10 cellular contexts compared by ENCODE assay signal in the genomic region with DNA sequence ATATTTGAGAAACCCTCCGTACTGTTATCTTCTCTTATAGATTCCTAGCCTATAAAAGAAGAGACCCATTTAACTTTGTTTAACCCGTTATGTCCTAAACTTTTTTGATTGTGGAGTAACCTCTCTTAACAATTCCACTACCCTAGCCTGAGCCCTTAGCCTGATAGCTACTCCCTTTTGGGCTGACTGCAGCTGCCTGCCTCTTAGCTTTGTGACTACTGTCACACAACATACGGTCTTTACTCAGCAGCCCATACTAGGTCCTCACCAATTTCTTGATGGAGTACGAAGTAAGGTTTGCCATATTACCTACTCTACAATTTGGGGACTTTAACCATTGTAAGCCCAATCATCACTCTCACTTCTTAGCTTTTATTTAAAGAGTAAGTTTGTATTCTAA.
DNase-seq lines count a peak whose midpoint lies in the region; ATAC-seq, FAIRE-seq and TF ChIP-seq lines count a peak whose summit lies in the region.
"Had no signal": no experiment of that assay in that cellular context is flagged by ENCODE, and none has a peak within 500 bp of the region (broad histone marks: within the 10 kb centered on the region; RNA-seq: fewer than 3 reads in every experiment).

No MANE protein-coding gene starts in this region.

- H3K4me2 ChIP-seq in K562 (ENCODE audit: insufficient read depth, low read length) (no peak overlapping the region), mammary epithelial cell (ENCODE audit: insufficient read depth, low read depth, low read length) (no peak overlapping the region)

- dilution Hi-C loops in mammary epithelial cell (cut with HindIII; ENCODE audit: low sequenced_read_pairs), result no loop called here

- CTCF ChIA-PET in K562 (lab: Yijun Ruan, JAX; ENCODE audit: low intra/inter-chr PET ratio), result no interaction called here
- CTCF ChIA-PET in mammary epithelial cell (lab: Charles Lee; ENCODE audit: low non-redundant PET), result no interaction called here

- no peak overlapping the region for H3K9ac ChIP-seq in K562 (ENCODE audit: insufficient read depth in 1 of 2, low read depth in 2 of 2, low read length in 2 of 2)
- no peak overlapping the region for H3K9ac ChIP-seq in mammary epithelial cell (ENCODE audit: insufficient read depth, low read length)

- H3K36me3 ChIP-seq in K562 (ENCODE audit: control insufficient read depth, insufficient read depth, low read length), result no peaks in the 10 kb centered on the region
- no peaks in the 10 kb centered on the region for H3K36me3 ChIP-seq in mammary epithelial cell (ENCODE audit: insufficient read depth, low read length)
- H3K36me3 ChIP-seq: gastrocnemius medialis had no signal

- no peak for TF ChIP-seq CTCF in K562 (IDR thresholded peaks at IDR 0.05 in 2 of 3, conservative IDR thresholded peaks at IDR 0.05 in 1 of 3; ENCODE audit: insufficient read depth in 2 of 3, low read depth in 1 of 3, low read length in 3 of 3)
- TF ChIP-seq CTCF in mammary epithelial cell (conservative IDR thresholded peaks at IDR 0.05 in 1 of 2, IDR thresholded peaks at IDR 0.05 in 1 of 2; ENCODE audit: extremely low read depth in 1 of 2, insufficient read depth in 1 of 2, low read depth in 1 of 2, low read length in 2 of 2), result no peak

- no peaks in the 10 kb centered on the region for H3K9me1 ChIP-seq in K562 (ENCODE audit: control insufficient read depth, insufficient read depth, low read length)

- peak; percentile 51 for ATAC-seq in GM18498 (IDR thresholded peaks at IDR 0.05; ENCODE audit: unreplicated experiment)
- peak; percentile 32 for ATAC-seq in GM21447 (IDR thresholded peaks at IDR 0.05; ENCODE audit: unreplicated experiment)
- ATAC-seq in HG03280 (IDR thresholded peaks at IDR 0.05; ENCODE audit: unreplicated experiment), result peak; percentile 34
- ATAC-seq in K562, result peak; percentile 40; the same call in 1 of the 3 replicates
- ATAC-seq: gastrocnemius medialis had no signal

- FAIRE-seq in K562 (lab: Jason Lieb, UNC), result no peak
- no peak for FAIRE-seq in RCC 7860 (lab: Jason Lieb, UNC)

- no peak for TF ChIP-seq POLR2A in K562 (conservative IDR thresholded peaks at IDR 0.05)

- in situ Hi-C loops in K562 (cut with MboI), result no loop called here
- in situ Hi-C loops in mammary epithelial cell (cut with MboI; ENCODE audit: low sequenced_read_pairs in 2 of 2), result no loop called here

- DNase-seq in K562 (ENCODE audit: extremely low read depth in 1 of 4, low spot score in 3 of 4) (no peak), NCI-H774 (lab: John Stamatoyannopoulos, UW) (no peak), RCC 7860 (ENCODE audit: low spot score) (no peak), mammary epithelial cell (no peak), mucosa of gallbladder (ENCODE audit: low spot score) (no peak)
- DNase-seq: gastrocnemius medialis, T-helper 9 cell had no signal

- H3K4me1 ChIP-seq in K562 (replicated peaks in 1 of 2; ENCODE audit: control insufficient read depth in 2 of 2, insufficient read depth in 2 of 2, low read length in 2 of 2), result no peaks in the 10 kb centered on the region
- no peaks in the 10 kb centered on the region for H3K4me1 ChIP-seq in mammary epithelial cell (ENCODE audit: insufficient read depth, low read length)
- H3K4me1 ChIP-seq: gastrocnemius medialis had no signal

- H3K79me2 ChIP-seq in K562 (ENCODE audit: control insufficient read depth, insufficient read depth, low read length) (no peaks in the 10 kb centered on the region), mammary epithelial cell (ENCODE audit: insufficient read depth, low read length) (no peaks in the 10 kb centered on the region)

- no TSS peak for BruUV-seq in K562 (replicated peaks; lab: Mats Ljungman, UMichigan)
- BruUV-seq in mammary epithelial cell (replicated peaks; lab: Mats Ljungman, UMichigan), result no TSS peak

- H3K9me3 ChIP-seq in K562 (replicated peaks; ENCODE audit: control insufficient read depth, insufficient read depth, low read depth, low read length) (no peaks in the 10 kb centered on the region; the same call in 1 of the 2 replicates), mammary epithelial cell (replicated peaks; ENCODE audit: insufficient read depth, low read length) (peaks cover 8% of the 10 kb centered on the region)
- H3K9me3 ChIP-seq: gastrocnemius medialis had no signal

- WGBS in K562 (ENCODE audit: insufficient coverage, low coverage, missing lambda C conversion rate), result 3% methylated on average over 4 of the region's 4 CpGs
- WGBS in mammary epithelial cell (ENCODE audit: low coverage, missing lambda C conversion rate), result 82% methylated on average over 4 of the region's 4 CpGs

- peaks cover 0 to 3% of the 10 kb centered on the region in 2 experiments; a peak in 1 of 5 replicates for H3K27me3 ChIP-seq in K562 (ENCODE audit: control insufficient read depth in 2 of 2, insufficient read depth in 2 of 2, low read length in 2 of 2)
- H3K27me3 ChIP-seq in mammary epithelial cell (ENCODE audit: insufficient read depth, low read length), result no peaks in the 10 kb centered on the region
- H3K27me3 ChIP-seq: gastrocnemius medialis had no signal

- intact Hi-C loops in K562 (cut with micrococcal nuclease) (no loop called here), mammary epithelial cell (cut with micrococcal nuclease) (no loop called here)

- H4K20me1 ChIP-seq in K562 (replicated peaks; ENCODE audit: control insufficient read depth, insufficient read depth, low read length) (no peaks in the 10 kb centered on the region), mammary epithelial cell (ENCODE audit: insufficient read depth, low read length) (no peaks in the 10 kb centered on the region)

- H2AFZ ChIP-seq in K562 (ENCODE audit: low read depth, low read length) (peak overlapping the region; percentile 18), mammary epithelial cell (ENCODE audit: low read depth, low read length) (no peak overlapping the region)

- no peak overlapping the region for H3K4me3 ChIP-seq in K562
- H3K4me3 ChIP-seq in mammary epithelial cell (replicated peaks in 1 of 3; ENCODE audit: insufficient read depth in 1 of 3, low read depth in 2 of 3, low read length in 3 of 3), result no peak overlapping the region
- H3K4me3 ChIP-seq: gastrocnemius medialis had no signal

- H3K27ac ChIP-seq in K562 (ENCODE audit: extremely low read depth, low read depth, low read length) (no peak overlapping the region), mammary epithelial cell (ENCODE audit: insufficient read depth, low read depth, low read length) (no peak overlapping the region)
- H3K27ac ChIP-seq: gastrocnemius medialis had no signal

- no peak for TF ChIP-seq EP300 in K562 (IDR thresholded peaks at IDR 0.05; ENCODE audit: low read length)

- POLR2A ChIA-PET in K562 (lab: Yijun Ruan, JAX), result interaction anchor here (0.5 to 2.2 kb wide), 3 partner anchors 8 to 185 kb away, joined by 4 to 7 read pairs (median 5); no protein-coding TSS in a partner anchor

- no peak for TF ChIP-seq RAD21 in K562 (CRISPR knock-in tag; conservative IDR thresholded peaks at IDR 0.05 in 1 of 2, IDR thresholded peaks at IDR 0.05 in 1 of 2)

TF ChIP-seq in K562, 482 proteins besides CTCF, POLR2A, EP300 and RAD21 (continues in another document):
- TF ChIP-seq, protein P1, sequence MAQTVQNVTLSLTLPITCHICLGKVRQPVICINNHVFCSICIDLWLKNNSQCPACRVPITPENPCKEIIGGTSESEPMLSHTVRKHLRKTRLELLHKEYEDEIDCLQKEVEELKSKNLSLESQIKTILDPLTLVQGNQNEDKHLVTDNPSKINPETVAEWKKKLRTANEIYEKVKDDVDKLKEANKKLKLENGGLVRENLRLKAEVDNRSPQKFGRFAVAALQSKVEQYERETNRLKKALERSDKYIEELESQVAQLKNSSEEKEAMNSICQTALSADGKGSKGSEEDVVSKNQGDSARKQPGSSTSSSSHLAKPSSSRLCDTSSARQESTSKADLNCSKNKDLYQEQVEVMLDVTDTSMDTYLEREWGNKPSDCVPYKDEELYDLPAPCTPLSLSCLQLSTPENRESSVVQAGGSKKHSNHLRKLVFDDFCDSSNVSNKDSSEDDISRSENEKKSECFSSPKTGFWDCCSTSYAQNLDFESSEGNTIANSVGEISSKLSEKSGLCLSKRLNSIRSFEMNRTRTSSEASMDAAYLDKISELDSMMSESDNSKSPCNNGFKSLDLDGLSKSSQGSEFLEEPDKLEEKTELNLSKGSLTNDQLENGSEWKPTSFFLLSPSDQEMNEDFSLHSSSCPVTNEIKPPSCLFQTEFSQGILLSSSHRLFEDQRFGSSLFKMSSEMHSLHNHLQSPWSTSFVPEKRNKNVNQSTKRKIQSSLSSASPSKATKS (CRISPR knock-in tag; IDR thresholded peaks at IDR 0.05), result no peak
- TF ChIP-seq ZNF24 (IDR thresholded peaks at IDR 0.05) (no peak), MEF2D (tag; conservative IDR thresholded peaks at IDR 0.05; ENCODE audit: low read depth) (no peak), ARID2 (IDR thresholded peaks at IDR 0.05) (no peak), BRCA1 (IDR thresholded peaks at IDR 0.05) (no peak), BRCA1 (CRISPR knock-in tag; IDR thresholded peaks at IDR 0.05) (no peak), ZNF224 (CRISPR knock-in tag; IDR thresholded peaks at IDR 0.05) (no peak), PTTG1 (tag; IDR thresholded peaks at IDR 0.05; ENCODE audit: low read depth) (no peak), COPS2 (conservative IDR thresholded peaks at IDR 0.05) (no peak), BRD4 (IDR thresholded peaks at IDR 0.05) (no peak), ZNF551 (CRISPR knock-in tag; IDR thresholded peaks at IDR 0.05) (no peak)
- TF ChIP-seq, protein P2, sequence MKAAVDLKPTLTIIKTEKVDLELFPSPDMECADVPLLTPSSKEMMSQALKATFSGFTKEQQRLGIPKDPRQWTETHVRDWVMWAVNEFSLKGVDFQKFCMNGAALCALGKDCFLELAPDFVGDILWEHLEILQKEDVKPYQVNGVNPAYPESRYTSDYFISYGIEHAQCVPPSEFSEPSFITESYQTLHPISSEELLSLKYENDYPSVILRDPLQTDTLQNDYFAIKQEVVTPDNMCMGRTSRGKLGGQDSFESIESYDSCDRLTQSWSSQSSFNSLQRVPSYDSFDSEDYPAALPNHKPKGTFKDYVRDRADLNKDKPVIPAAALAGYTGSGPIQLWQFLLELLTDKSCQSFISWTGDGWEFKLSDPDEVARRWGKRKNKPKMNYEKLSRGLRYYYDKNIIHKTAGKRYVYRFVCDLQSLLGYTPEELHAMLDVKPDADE (conservative IDR thresholded peaks at IDR 0.05; ENCODE audit: control insufficient read depth, low read depth, low read length), result no peak
